Comparison of ENCODE assay signal across 27 cellular contexts in the genomic region with DNA sequence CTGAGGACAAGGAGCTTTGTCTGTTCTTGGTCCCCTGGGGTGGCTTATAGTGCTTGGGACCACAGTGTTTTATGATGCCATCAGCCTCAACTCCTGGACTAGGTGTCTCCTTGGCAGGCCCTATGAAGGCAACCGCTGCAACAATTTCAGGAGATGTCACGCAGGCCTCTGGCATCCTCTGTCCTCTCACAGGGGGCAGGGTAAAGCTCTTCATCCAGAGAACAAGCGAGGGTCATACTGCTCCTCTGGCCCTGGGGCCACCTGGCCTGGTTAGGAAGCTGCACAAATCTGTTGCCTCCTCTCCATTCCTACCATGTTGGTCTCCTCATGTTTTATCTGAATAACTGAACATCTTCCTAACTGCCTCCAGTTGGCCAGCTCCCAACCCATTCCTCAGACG.
DNase-seq lines count a peak whose midpoint lies in the region; TF ChIP-seq lines count a peak whose summit lies in the region.
"Had no signal": no experiment of that assay in that cellular context is flagged by ENCODE, and none has a peak within 500 bp of the region (broad histone marks: within the 10 kb centered on the region; RNA-seq: fewer than 3 reads in every experiment).

No MANE protein-coding gene starts in this region.

- peaks cover 4% of the 10 kb centered on the region for H3K4me1 ChIP-seq in osteoblast (ENCODE audit: insufficient read depth, low read length)
- H3K4me1 ChIP-seq: A549; BE2C; BLaER1; BLaER1 treated with 17β-estradiol and CSF1 and Interleukin-3, amounts not matched to agents 10 nM and 100 nM; Caco-2 had no signal

- H3K36me3 ChIP-seq in osteoblast (ENCODE audit: insufficient read depth, low read length), result no peaks in the 10 kb centered on the region
- H3K36me3 ChIP-seq: BE2C; BLaER1; BLaER1 treated with 17β-estradiol and CSF1 and Interleukin-3, amounts not matched to agents 10 nM and 100 nM had no signal

- no peaks in the 10 kb centered on the region for H3K27me3 ChIP-seq in osteoblast (ENCODE audit: insufficient read depth, low read length)
- H3K27me3 ChIP-seq: BE2C; BLaER1; BLaER1 treated with 17β-estradiol and CSF1 and Interleukin-3, amounts not matched to agents 10 nM and 100 nM had no signal

- DNase-seq in osteoblast (ENCODE audit: insufficient read length, low spot score, missing footprints) (peak; percentile 2), NCI-H524 treated with DMSO at 0.1 percent for 48 hours (lab: John Stamatoyannopoulos, UW) (no peak)
- DNase-seq: 8988T; ACHN; AML-193; BE2C; C1 segment of cervical spinal cord; Caco-2; Calu3; CD4-positive, alpha-beta memory T cell; CD4-positive, alpha-beta T cell; CD4-positive, CD25-positive, alpha-beta regulatory T cell; CD8-positive, alpha-beta memory T cell; CD8-positive, alpha-beta T cell; COR-L47; DMS 273 treated with DMSO at 0.1 percent for 48 hours; DMS153; DMS53; DMS79; DMS79 treated with DMSO at 0.1 percent for 48 hours; DND-41; EL had no signal

- no peak overlapping the region for H3K4me3 ChIP-seq in osteoblast (ENCODE audit: insufficient read depth, low read length)
- H3K4me3 ChIP-seq: A549; BLaER1; BLaER1 treated with 17β-estradiol and CSF1 and Interleukin-3, amounts not matched to agents 10 nM and 100 nM had no signal

- no peak overlapping the region for H3K4me2 ChIP-seq in osteoblast (ENCODE audit: insufficient read depth, low read length)
- H3K4me2 ChIP-seq: A549; BLaER1; BLaER1 treated with 17β-estradiol and CSF1 and Interleukin-3, amounts not matched to agents 10 nM and 100 nM had no signal

- no peak for TF ChIP-seq CTCF in osteoblast (IDR thresholded peaks at IDR 0.05; ENCODE audit: extremely low read depth, low read depth, low read length)

- H3K9me3 ChIP-seq in osteoblast (ENCODE audit: low read depth, low read length), result no peaks in the 10 kb centered on the region
- H3K9me3 ChIP-seq: A549, BE2C, BLaER1, Caco-2 had no signal

- no peak overlapping the region for H3K27ac ChIP-seq in osteoblast (ENCODE audit: low read depth, low read length)
- H3K27ac ChIP-seq: 22Rv1; A549; BLaER1; BLaER1 treated with 17β-estradiol and CSF1 and Interleukin-3, amounts not matched to agents 10 nM and 100 nM; C4-2B had no signal

- no peak overlapping the region for H2AFZ ChIP-seq in osteoblast (ENCODE audit: low read length)

- no peaks in the 10 kb centered on the region for H4K20me1 ChIP-seq in osteoblast (ENCODE audit: insufficient read depth, low read length)
- H4K20me1 ChIP-seq: BLaER1; BLaER1 treated with 17β-estradiol and CSF1 and Interleukin-3, amounts not matched to agents 10 nM and 100 nM had no signal

- H3K79me2 ChIP-seq in osteoblast (ENCODE audit: insufficient read depth, low read length), result no peaks in the 10 kb centered on the region
